In the genomic region with DNA sequence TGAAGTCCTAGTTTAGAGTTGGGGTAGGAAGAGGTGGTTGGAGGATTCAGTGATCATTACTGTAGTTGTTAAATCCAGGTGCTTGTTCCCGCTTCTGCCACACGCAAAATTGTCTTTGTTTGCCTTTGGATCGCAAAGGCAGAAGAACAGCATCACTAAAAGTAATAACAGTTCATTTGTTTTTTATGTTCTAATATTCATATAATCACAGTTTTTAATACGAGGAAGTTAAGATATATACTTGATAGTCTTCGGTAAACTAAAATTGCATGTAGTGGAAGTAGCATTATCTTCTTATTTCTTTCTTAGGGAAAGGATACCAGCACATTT, we compare ENCODE assay signal across 8 cellular contexts. TPM values are rescaled to one million over a fixed set of nuclear protein-coding genes. Genes with fewer than 3 reads are reported as not detected.
DNase-seq lines count a peak whose midpoint lies in the region; ATAC-seq and TF ChIP-seq lines count a peak whose summit lies in the region.

No MANE protein-coding gene starts in this region.

- no peaks in the 10 kb centered on the region for H3K27me3 ChIP-seq in SJCRH30

- peak overlapping the region; percentile 95 for H3K27ac Mint-ChIP-seq in activated naive CD4-positive, alpha-beta T cell treated with anti-CD3 and anti-CD28 coated beads, Interleukin-2, amount 50 U/mL, for 24 hours

- H3K36me3 ChIP-seq in SJCRH30 = no peaks in the 10 kb centered on the region; the same call in 1 of the 2 replicates

- no peaks in the 10 kb centered on the region for H3K27me3 Mint-ChIP-seq in activated naive CD4-positive, alpha-beta T cell treated with anti-CD3 and anti-CD28 coated beads, Interleukin-2, amount 50 U/mL, for 24 hours

- H3K9me3 ChIP-seq in SJCRH30 (replicated peaks) = no peaks in the 10 kb centered on the region

- H3K36me3 Mint-ChIP-seq in activated naive CD4-positive, alpha-beta T cell treated with anti-CD3 and anti-CD28 coated beads, Interleukin-2, amount 50 U/mL, for 24 hours = no peaks in the 10 kb centered on the region

- H3K9me3 Mint-ChIP-seq in activated naive CD4-positive, alpha-beta T cell treated with anti-CD3 and anti-CD28 coated beads, Interleukin-2, amount 50 U/mL, for 24 hours = no peaks in the 10 kb centered on the region

- H3K4me3 ChIP-seq in SJCRH30 (peak overlapping the region; percentile 81), foreskin fibroblast (ENCODE audit: low read depth in 1 of 2, low read length in 2 of 2) (peak overlapping the region; percentile 81 to 89), skin epidermis (peak overlapping the region; percentile 66 to 95 (median 89))

- H3K27ac ChIP-seq in SJCRH30 (peak overlapping the region; percentile 93; the same call in 1 of the 2 replicates), skin epidermis (peak overlapping the region in 20 of 21 experiments; percentile 82 to 98 (median 92))

- peaks cover 59% of the 10 kb centered on the region for H3K4me1 Mint-ChIP-seq in activated naive CD4-positive, alpha-beta T cell treated with anti-CD3 and anti-CD28 coated beads, Interleukin-2, amount 50 U/mL, for 24 hours

- peak overlapping the region; percentile 98 for H3K4me3 Mint-ChIP-seq in activated naive CD4-positive, alpha-beta T cell treated with anti-CD3 and anti-CD28 coated beads, Interleukin-2, amount 50 U/mL, for 24 hours

- no peak for DNase-seq in activated naive CD4-positive, alpha-beta T cell (lab: John Stamatoyannopoulos, UW)
- DNase-seq in SJCRH30 (no peak), foreskin fibroblast (no peak), HK-2 (ENCODE audit: unreplicated experiment) (no peak)

- ATAC-seq in HG02884 (IDR thresholded peaks at IDR 0.05; ENCODE audit: unreplicated experiment) = no peak
- no peak for ATAC-seq in HG02571 (IDR thresholded peaks at IDR 0.05; ENCODE audit: unreplicated experiment)

- 0 out of 2 replicates have a peak, but pooled peaks cover 3% of the 10 kb centered on the region for H3K4me1 ChIP-seq in SJCRH30

- no peak for TF ChIP-seq CTCF in foreskin fibroblast (IDR thresholded peaks at IDR 0.05; ENCODE audit: low read depth, low read length)

RNA-seq across cellular contexts. Expression of a gene that starts 0.4 kb away (rescaled TPM):
- total RNA-seq in SJCRH30 (2014; rRNA removed; shearing (Covaris generic)) = 126 and 138 TPM in 2 replicates

RNA-seq across cellular contexts. Expression of a gene that starts 0.7 kb away (rescaled TPM):
- 6.6 and 9.3 TPM in 2 replicates for total RNA-seq in SJCRH30 (2014; rRNA removed; shearing (Covaris generic))

RNA-seq across cellular contexts. Expression of a gene that starts 43.8 kb away (rescaled TPM):
- total RNA-seq in SJCRH30 (2014; rRNA removed; shearing (Covaris generic)) = 13.6 TPM in 2 replicates
